Comparison of ENCODE assay signal across 1 cellular context in the genomic region with DNA sequence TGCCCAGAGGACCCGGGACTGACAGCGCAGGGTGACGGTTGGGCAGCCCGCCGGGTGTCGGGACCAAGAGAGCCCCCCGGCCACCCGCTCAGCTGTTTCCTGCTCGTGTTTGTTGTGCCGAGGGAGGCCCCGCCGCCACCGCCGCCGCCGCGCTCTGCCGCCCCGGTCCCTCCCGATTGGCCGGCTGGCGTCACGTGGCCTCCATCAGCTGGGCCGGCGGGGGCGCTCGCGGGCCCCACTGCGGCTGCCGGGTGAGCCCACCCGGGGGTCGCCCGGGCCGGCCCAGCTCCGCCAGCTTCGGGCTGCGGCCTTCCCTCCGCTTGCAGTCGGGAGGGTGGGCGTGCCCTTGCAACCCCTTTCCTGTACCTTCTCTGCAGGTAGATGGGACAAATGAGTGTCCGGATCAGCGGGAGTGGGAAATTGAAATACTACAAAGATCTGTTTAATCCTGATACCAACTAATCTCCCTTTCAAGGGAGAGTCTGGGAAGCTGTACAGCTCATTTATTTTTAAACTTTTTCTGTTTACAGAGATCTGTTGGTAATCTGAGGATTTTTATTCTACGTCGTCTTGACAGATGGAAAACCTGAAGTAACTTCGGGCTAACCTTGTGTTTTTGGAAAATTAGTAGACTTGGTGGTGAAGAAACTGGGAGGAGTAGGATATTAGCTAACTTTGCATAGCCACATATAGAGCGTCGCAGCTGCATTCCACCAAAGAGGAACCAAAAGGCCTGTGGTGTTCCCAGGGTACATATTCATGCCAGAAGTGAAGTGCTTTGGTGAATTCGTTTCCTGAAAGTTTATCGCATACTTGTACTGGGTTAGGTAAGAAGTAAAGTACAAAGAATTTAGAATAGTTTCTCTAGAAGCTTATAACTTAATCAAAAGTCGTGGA.
TF ChIP-seq lines count a peak whose summit lies in the region.

No MANE protein-coding gene starts in this region.

TF ChIP-seq in HepG2, 621 proteins besides CTCF, POLR2A, EP300 and RAD21 (continued from another document and continues in another):
- TF ChIP-seq, protein P1, sequence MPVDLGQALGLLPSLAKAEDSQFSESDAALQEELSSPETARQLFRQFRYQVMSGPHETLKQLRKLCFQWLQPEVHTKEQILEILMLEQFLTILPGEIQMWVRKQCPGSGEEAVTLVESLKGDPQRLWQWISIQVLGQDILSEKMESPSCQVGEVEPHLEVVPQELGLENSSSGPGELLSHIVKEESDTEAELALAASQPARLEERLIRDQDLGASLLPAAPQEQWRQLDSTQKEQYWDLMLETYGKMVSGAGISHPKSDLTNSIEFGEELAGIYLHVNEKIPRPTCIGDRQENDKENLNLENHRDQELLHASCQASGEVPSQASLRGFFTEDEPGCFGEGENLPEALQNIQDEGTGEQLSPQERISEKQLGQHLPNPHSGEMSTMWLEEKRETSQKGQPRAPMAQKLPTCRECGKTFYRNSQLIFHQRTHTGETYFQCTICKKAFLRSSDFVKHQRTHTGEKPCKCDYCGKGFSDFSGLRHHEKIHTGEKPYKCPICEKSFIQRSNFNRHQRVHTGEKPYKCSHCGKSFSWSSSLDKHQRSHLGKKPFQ (CRISPR knock-in tag; IDR thresholded peaks at IDR 0.05; ENCODE audit: insufficient replicate concordance): no peak
- TF ChIP-seq, protein P2, sequence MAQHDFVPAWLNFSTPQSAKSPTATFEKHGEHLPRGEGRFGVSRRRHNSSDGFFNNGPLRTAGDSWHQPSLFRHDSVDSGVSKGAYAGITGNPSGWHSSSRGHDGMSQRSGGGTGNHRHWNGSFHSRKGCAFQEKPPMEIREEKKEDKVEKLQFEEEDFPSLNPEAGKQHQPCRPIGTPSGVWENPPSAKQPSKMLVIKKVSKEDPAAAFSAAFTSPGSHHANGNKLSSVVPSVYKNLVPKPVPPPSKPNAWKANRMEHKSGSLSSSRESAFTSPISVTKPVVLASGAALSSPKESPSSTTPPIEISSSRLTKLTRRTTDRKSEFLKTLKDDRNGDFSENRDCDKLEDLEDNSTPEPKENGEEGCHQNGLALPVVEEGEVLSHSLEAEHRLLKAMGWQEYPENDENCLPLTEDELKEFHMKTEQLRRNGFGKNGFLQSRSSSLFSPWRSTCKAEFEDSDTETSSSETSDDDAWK (CRISPR knock-in tag; IDR thresholded peaks at IDR 0.05): no peak
- TF ChIP-seq TAF15 (IDR thresholded peaks at IDR 0.05; ENCODE audit: low read depth, low read length, poor library complexity, severe bottlenecking): no peak
- TF ChIP-seq, protein P3, sequence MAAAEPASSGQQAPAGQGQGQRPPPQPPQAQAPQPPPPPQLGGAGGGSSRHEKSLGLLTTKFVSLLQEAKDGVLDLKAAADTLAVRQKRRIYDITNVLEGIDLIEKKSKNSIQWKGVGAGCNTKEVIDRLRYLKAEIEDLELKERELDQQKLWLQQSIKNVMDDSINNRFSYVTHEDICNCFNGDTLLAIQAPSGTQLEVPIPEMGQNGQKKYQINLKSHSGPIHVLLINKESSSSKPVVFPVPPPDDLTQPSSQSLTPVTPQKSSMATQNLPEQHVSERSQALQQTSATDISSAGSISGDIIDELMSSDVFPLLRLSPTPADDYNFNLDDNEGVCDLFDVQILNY (CRISPR knock-in tag; conservative IDR thresholded peaks at IDR 0.05): no peak
- no peak for TF ChIP-seq NFATC3 (CRISPR knock-in tag; IDR thresholded peaks at IDR 0.05)
- no peak for TF ChIP-seq ZSCAN20 (CRISPR knock-in tag; IDR thresholded peaks at IDR 0.05; ENCODE audit: borderline replicate concordance)
- peak; percentile 33; the same call in 1 of the 2 replicates for TF ChIP-seq ARNT2 (CRISPR knock-in tag; IDR thresholded peaks at IDR 0.05; ENCODE audit: low read depth)
- TF ChIP-seq ATAD3A (CRISPR knock-in tag; IDR thresholded peaks at IDR 0.05): 0 out of 2 replicates have a peak, but pooled peaks have one; percentile 42
- no peak for TF ChIP-seq ZNF703 (CRISPR knock-in tag; IDR thresholded peaks at IDR 0.05; ENCODE audit: borderline replicate concordance)
- no peak for TF ChIP-seq CHCHD3 (CRISPR knock-in tag; IDR thresholded peaks at IDR 0.05)
- TF ChIP-seq RNF2 (conservative IDR thresholded peaks at IDR 0.05; ENCODE audit: low read depth): no peak
- 0 out of 2 replicates have a peak, but pooled peaks have one; percentile 15 for TF ChIP-seq ZNF629 (CRISPR knock-in tag; conservative IDR thresholded peaks at IDR 0.05)
- TF ChIP-seq, protein P4, sequence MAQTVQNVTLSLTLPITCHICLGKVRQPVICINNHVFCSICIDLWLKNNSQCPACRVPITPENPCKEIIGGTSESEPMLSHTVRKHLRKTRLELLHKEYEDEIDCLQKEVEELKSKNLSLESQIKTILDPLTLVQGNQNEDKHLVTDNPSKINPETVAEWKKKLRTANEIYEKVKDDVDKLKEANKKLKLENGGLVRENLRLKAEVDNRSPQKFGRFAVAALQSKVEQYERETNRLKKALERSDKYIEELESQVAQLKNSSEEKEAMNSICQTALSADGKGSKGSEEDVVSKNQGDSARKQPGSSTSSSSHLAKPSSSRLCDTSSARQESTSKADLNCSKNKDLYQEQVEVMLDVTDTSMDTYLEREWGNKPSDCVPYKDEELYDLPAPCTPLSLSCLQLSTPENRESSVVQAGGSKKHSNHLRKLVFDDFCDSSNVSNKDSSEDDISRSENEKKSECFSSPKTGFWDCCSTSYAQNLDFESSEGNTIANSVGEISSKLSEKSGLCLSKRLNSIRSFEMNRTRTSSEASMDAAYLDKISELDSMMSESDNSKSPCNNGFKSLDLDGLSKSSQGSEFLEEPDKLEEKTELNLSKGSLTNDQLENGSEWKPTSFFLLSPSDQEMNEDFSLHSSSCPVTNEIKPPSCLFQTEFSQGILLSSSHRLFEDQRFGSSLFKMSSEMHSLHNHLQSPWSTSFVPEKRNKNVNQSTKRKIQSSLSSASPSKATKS (CRISPR knock-in tag; IDR thresholded peaks at IDR 0.05): no peak
- TF ChIP-seq, protein P5, sequence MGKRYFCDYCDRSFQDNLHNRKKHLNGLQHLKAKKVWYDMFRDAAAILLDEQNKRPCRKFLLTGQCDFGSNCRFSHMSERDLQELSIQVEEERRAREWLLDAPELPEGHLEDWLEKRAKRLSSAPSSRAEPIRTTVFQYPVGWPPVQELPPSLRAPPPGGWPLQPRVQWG (CRISPR knock-in tag; IDR thresholded peaks at IDR 0.05; ENCODE audit: borderline replicate concordance, low read depth): no peak
- TF ChIP-seq HNF4A (CRISPR knock-in tag; IDR thresholded peaks at IDR 0.05): no peak
- no peak for TF ChIP-seq GTF3A (CRISPR knock-in tag; conservative IDR thresholded peaks at IDR 0.05)
- TF ChIP-seq TOE1 (CRISPR knock-in tag; IDR thresholded peaks at IDR 0.05): no peak
- TF ChIP-seq NFE2 (CRISPR knock-in tag; IDR thresholded peaks at IDR 0.05): no peak
- peak; percentile 24; the same call in 1 of the 2 replicates for TF ChIP-seq POLR2G (IDR thresholded peaks at IDR 0.05; ENCODE audit: low read depth, low read length)
- TF ChIP-seq AGO1 (IDR thresholded peaks at IDR 0.05; ENCODE audit: low read depth, low read length, poor library complexity, severe bottlenecking): no peak
- no peak for TF ChIP-seq ZNF747 (CRISPR knock-in tag; IDR thresholded peaks at IDR 0.05; ENCODE audit: borderline replicate concordance)
- no peak for TF ChIP-seq ZNF883 (CRISPR knock-in tag; IDR thresholded peaks at IDR 0.05; ENCODE audit: not compliant biosample characterization)
- TF ChIP-seq SETDB1 (CRISPR knock-in tag; IDR thresholded peaks at IDR 0.05; ENCODE audit: borderline replicate concordance): no peak
- TF ChIP-seq, protein P6, sequence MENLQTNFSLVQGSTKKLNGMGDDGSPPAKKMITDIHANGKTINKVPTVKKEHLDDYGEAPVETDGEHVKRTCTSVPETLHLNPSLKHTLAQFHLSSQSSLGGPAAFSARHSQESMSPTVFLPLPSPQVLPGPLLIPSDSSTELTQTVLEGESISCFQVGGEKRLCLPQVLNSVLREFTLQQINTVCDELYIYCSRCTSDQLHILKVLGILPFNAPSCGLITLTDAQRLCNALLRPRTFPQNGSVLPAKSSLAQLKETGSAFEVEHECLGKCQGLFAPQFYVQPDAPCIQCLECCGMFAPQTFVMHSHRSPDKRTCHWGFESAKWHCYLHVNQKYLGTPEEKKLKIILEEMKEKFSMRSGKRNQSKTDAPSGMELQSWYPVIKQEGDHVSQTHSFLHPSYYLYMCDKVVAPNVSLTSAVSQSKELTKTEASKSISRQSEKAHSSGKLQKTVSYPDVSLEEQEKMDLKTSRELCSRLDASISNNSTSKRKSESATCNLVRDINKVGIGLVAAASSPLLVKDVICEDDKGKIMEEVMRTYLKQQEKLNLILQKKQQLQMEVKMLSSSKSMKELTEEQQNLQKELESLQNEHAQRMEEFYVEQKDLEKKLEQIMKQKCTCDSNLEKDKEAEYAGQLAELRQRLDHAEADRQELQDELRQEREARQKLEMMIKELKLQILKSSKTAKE (CRISPR knock-in tag; IDR thresholded peaks at IDR 0.05; ENCODE audit: borderline replicate concordance): no peak
- no peak; the same call in 1 of the 2 replicates for TF ChIP-seq SP4 (CRISPR knock-in tag; IDR thresholded peaks at IDR 0.05)
- no peak for TF ChIP-seq STAT5B (CRISPR knock-in tag; IDR thresholded peaks at IDR 0.05)
- TF ChIP-seq ZZZ3 (CRISPR knock-in tag; IDR thresholded peaks at IDR 0.05; ENCODE audit: borderline replicate concordance): no peak
- no peak for TF ChIP-seq ARNT (IDR thresholded peaks at IDR 0.05)
- TF ChIP-seq ELF4 (CRISPR knock-in tag; IDR thresholded peaks at IDR 0.05; ENCODE audit: borderline replicate concordance): no peak
- no peak for TF ChIP-seq ZFP62 (CRISPR knock-in tag; IDR thresholded peaks at IDR 0.05)
- no peak for TF ChIP-seq MYC (CRISPR knock-in tag; IDR thresholded peaks at IDR 0.05; ENCODE audit: borderline replicate concordance)
- peak; percentile 13; the same call in 1 of the 2 replicates for TF ChIP-seq TAF1 (CRISPR knock-in tag; IDR thresholded peaks at IDR 0.05)
- no peak for TF ChIP-seq ZNF879 (CRISPR knock-in tag; IDR thresholded peaks at IDR 0.05)
- TF ChIP-seq NBN (conservative IDR thresholded peaks at IDR 0.05): no peak
- TF ChIP-seq ZNF292 (CRISPR knock-in tag; IDR thresholded peaks at IDR 0.05; ENCODE audit: borderline replicate concordance, low read depth): no peak
- no peak for TF ChIP-seq BCL6 (CRISPR knock-in tag; IDR thresholded peaks at IDR 0.05)
- no peak for TF ChIP-seq HOXD1 (CRISPR knock-in tag; IDR thresholded peaks at IDR 0.05)
- TF ChIP-seq TGIF2 (CRISPR knock-in tag; IDR thresholded peaks at IDR 0.05): 0 out of 2 replicates have a peak, but pooled peaks have one; percentile 37
- TF ChIP-seq ZNF335 (CRISPR knock-in tag; IDR thresholded peaks at IDR 0.05): no peak
- TF ChIP-seq, protein P7, sequence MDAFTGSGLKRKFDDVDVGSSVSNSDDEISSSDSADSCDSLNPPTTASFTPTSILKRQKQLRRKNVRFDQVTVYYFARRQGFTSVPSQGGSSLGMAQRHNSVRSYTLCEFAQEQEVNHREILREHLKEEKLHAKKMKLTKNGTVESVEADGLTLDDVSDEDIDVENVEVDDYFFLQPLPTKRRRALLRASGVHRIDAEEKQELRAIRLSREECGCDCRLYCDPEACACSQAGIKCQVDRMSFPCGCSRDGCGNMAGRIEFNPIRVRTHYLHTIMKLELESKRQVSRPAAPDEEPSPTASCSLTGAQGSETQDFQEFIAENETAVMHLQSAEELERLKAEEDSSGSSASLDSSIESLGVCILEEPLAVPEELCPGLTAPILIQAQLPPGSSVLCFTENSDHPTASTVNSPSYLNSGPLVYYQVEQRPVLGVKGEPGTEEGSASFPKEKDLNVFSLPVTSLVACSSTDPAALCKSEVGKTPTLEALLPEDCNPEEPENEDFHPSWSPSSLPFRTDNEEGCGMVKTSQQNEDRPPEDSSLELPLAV (CRISPR knock-in tag; conservative IDR thresholded peaks at IDR 0.05; ENCODE audit: low read depth): no peak
- no peak for TF ChIP-seq ZBTB3 (CRISPR knock-in tag; IDR thresholded peaks at IDR 0.05; ENCODE audit: borderline replicate concordance, low read depth)
- no peak for TF ChIP-seq ZNF383 (CRISPR knock-in tag; IDR thresholded peaks at IDR 0.05; ENCODE audit: borderline replicate concordance)
- TF ChIP-seq, protein P8, sequence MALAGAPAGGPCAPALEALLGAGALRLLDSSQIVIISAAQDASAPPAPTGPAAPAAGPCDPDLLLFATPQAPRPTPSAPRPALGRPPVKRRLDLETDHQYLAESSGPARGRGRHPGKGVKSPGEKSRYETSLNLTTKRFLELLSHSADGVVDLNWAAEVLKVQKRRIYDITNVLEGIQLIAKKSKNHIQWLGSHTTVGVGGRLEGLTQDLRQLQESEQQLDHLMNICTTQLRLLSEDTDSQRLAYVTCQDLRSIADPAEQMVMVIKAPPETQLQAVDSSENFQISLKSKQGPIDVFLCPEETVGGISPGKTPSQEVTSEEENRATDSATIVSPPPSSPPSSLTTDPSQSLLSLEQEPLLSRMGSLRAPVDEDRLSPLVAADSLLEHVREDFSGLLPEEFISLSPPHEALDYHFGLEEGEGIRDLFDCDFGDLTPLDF (CRISPR knock-in tag; IDR thresholded peaks at IDR 0.05): no peak
- TF ChIP-seq, protein P9, sequence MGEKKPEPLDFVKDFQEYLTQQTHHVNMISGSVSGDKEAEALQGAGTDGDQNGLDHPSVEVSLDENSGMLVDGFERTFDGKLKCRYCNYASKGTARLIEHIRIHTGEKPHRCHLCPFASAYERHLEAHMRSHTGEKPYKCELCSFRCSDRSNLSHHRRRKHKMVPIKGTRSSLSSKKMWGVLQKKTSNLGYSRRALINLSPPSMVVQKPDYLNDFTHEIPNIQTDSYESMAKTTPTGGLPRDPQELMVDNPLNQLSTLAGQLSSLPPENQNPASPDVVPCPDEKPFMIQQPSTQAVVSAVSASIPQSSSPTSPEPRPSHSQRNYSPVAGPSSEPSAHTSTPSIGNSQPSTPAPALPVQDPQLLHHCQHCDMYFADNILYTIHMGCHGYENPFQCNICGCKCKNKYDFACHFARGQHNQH (CRISPR knock-in tag; IDR thresholded peaks at IDR 0.05): no peak
- TF ChIP-seq ZNF451 (CRISPR knock-in tag; IDR thresholded peaks at IDR 0.05): no peak
- TF ChIP-seq, protein P10, sequence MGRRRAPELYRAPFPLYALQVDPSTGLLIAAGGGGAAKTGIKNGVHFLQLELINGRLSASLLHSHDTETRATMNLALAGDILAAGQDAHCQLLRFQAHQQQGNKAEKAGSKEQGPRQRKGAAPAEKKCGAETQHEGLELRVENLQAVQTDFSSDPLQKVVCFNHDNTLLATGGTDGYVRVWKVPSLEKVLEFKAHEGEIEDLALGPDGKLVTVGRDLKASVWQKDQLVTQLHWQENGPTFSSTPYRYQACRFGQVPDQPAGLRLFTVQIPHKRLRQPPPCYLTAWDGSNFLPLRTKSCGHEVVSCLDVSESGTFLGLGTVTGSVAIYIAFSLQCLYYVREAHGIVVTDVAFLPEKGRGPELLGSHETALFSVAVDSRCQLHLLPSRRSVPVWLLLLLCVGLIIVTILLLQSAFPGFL (CRISPR knock-in tag; IDR thresholded peaks at IDR 0.05): no peak
- TF ChIP-seq, protein P11, sequence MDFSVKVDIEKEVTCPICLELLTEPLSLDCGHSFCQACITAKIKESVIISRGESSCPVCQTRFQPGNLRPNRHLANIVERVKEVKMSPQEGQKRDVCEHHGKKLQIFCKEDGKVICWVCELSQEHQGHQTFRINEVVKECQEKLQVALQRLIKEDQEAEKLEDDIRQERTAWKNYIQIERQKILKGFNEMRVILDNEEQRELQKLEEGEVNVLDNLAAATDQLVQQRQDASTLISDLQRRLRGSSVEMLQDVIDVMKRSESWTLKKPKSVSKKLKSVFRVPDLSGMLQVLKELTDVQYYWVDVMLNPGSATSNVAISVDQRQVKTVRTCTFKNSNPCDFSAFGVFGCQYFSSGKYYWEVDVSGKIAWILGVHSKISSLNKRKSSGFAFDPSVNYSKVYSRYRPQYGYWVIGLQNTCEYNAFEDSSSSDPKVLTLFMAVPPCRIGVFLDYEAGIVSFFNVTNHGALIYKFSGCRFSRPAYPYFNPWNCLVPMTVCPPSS (IDR thresholded peaks at IDR 0.05): no peak
- TF ChIP-seq ZNF101 (CRISPR knock-in tag; IDR thresholded peaks at IDR 0.05; ENCODE audit: borderline replicate concordance, low read depth): no peak
- no peak for TF ChIP-seq ISX (CRISPR knock-in tag; conservative IDR thresholded peaks at IDR 0.05)
- no peak for TF ChIP-seq KLF13 (CRISPR knock-in tag; IDR thresholded peaks at IDR 0.05)
